8 cellular contexts compared by ENCODE assay signal in the genomic region with DNA sequence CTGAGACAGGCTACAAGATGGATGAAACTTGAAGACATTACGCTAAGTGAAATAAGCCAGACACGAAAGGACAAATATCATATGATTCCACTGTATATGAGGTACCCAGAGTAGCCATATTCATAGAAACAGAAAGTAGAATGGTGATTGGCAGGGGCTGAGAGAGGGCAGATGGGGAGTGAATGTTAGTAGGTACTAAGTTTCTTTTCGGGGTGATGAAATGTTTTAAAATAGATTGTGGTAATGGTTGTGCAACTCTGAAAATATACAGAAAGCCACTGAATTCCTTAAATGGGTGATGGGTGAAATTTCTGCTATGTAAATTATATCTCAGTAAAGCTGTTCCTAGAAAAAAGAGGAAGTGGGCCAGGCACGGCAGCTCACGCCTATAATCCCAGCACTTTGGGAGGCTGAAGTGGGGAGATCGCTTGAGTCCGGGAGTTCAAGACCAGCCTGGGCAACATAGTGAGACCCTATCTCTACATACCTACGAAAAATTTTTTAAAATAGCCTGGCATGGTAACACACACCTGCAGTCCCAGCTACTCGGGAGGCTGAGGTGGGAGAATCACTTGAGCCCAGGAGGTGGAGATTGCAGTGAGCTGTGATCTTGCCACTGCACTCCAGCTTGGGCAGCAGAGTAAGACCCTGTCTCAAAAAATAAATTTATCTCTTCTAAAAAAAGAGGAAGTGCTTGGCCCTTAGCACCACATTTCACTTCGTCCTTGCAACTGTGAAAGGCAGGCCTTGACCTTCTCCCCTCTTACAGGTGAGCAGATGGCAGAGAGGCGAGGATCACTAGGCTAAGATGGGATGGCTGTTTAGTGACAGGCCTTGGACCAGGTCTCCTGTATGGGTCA. TPM values are rescaled to one million over a fixed set of nuclear protein-coding genes. Genes with fewer than 3 reads are reported as not detected.
DNase-seq lines count a peak whose midpoint lies in the region; ATAC-seq and TF ChIP-seq lines count a peak whose summit lies in the region.

No MANE protein-coding gene starts in this region.

- TF ChIP-seq CTCF in GM12865 (IDR thresholded peaks at IDR 0.05; ENCODE audit: insufficient read depth, low read depth, low read length, missing control alignments) (no peak), right lobe of liver (IDR thresholded peaks at IDR 0.05) (no peak), tibial nerve (IDR thresholded peaks at IDR 0.05) (no peak)

- peak; percentile 6 to 15 for TF ChIP-seq EP300 in tibial nerve (IDR thresholded peaks at IDR 0.05)

- ATAC-seq in GM21529 (IDR thresholded peaks at IDR 0.05; ENCODE audit: unreplicated experiment) (peak; percentile 85), right lobe of liver (peak in 3 of 4 donors; percentile 6 to 34 (median 23))

- H3K9me3 ChIP-seq in right lobe of liver (no peaks in the 10 kb centered on the region), tibial nerve (no peaks in the 10 kb centered on the region)

- no peaks in the 10 kb centered on the region for H3K36me3 ChIP-seq in right lobe of liver
- no peaks in the 10 kb centered on the region for H3K36me3 ChIP-seq in tibial nerve

- H3K27me3 ChIP-seq in right lobe of liver (no peaks in the 10 kb centered on the region), tibial nerve (peaks cover 0 to 15% of the 10 kb centered on the region in 2 donors)

- WGBS in right lobe of liver (ENCODE audit: insufficient coverage, low coverage, low lambda C conversion rate, missing lambda C conversion rate): 48% methylated on average over 9 of the region's 11 CpGs
- 77 to 79% methylated on average over 11 of the region's 11 CpGs for WGBS in tibial nerve, 2 donors

- DNase-seq in GM12865 (ENCODE audit: low read depth) (peak; percentile 93), KG1 (lab: John Stamatoyannopoulos, UW) (peak; percentile 56), right lobe of liver (peak in 2 of 3 donors; percentile 34 to 59), tibial nerve (ENCODE audit: low spot score in 2 of 2) (no peak)
- no peak for DNase-seq in activated CD4-positive, CD25-positive, alpha-beta regulatory T cell (lab: John Stamatoyannopoulos, UW)
- no peak for DNase-seq in stimulated activated CD4-positive, alpha-beta T cell treated with anti-CD3 and anti-CD28 coated beads, Interleukin-12 subunit alpha, Interleukin-12 subunit beta, amount 100 ng/mL, for 4 hours

- TF ChIP-seq POLR2A in right lobe of liver (IDR thresholded peaks at IDR 0.05) (no peak), tibial nerve (IDR thresholded peaks at IDR 0.05) (no peak)

- peaks cover 0 to 23% (median 6%) of the 10 kb centered on the region in 4 donors for H3K4me1 ChIP-seq in right lobe of liver
- peaks cover 0 to 23% (median 10%) of the 10 kb centered on the region in 4 donors for H3K4me1 ChIP-seq in tibial nerve

- intact Hi-C loops in right lobe of liver (cut with DNase I): loop anchor here in 1 of 2 donors (10.0 kb wide), 1 partner anchor 134 kb away; the partner anchor contains the start of gene GATAD2B

- H3K27ac ChIP-seq in angular gyrus (ENCODE audit: low read depth, low read length): peak overlapping the region; percentile 99
- peak overlapping the region; percentile 32 to 62 (median 33) for H3K27ac ChIP-seq in right lobe of liver
- peak overlapping the region; percentile 66 to 92 (median 78) for H3K27ac ChIP-seq in tibial nerve

- peak overlapping the region; percentile 28 for H3K4me3 ChIP-seq in GM12865 (ENCODE audit: low read depth, low read length)
- H3K4me3 ChIP-seq in right lobe of liver: no peak overlapping the region
- peak overlapping the region in 3 of 4 donors; percentile 8 to 34 (median 9) for H3K4me3 ChIP-seq in tibial nerve

RNA-seq across cellular contexts. Expression of gene SLC27A3, which starts 16.0 kb away (rescaled TPM):
- total RNA-seq in right lobe of liver (10 to 100 TPM; 25.4 to 50.4 (median 36.9) TPM), tibial nerve (10 to 100 TPM; 38.5 to 89.4 (median 59.2) TPM)

Comparison
In these comparisons a context has a peak if more than half of its experiments do, and no peak if none do; other contexts are left out.
1. DNase-seq: peak in GM12865 (single experiment), KG1 (single experiment) and right lobe of liver (2 of 3); none in tibial nerve (0 of 2), activated CD4-positive, CD25-positive, alpha-beta regulatory T cell (0 of 4) and stimulated activated CD4-positive, alpha-beta T cell treated with anti-CD3 and anti-CD28 coated beads, Interleukin-12 subunit alpha, Interleukin-12 subunit beta, amount 100 ng/mL, for 4 hours (single experiment).
2. H3K4me3 ChIP-seq: peak in GM12865 (single experiment) and tibial nerve (3 of 4); none in right lobe of liver (0 of 3).
3. H3K27ac ChIP-seq: peak in every context shown above with its lines; median percentile 99 in angular gyrus; 78 in tibial nerve; 33 in right lobe of liver.